1 cellular context compared by ENCODE assay signal in the genomic region with DNA sequence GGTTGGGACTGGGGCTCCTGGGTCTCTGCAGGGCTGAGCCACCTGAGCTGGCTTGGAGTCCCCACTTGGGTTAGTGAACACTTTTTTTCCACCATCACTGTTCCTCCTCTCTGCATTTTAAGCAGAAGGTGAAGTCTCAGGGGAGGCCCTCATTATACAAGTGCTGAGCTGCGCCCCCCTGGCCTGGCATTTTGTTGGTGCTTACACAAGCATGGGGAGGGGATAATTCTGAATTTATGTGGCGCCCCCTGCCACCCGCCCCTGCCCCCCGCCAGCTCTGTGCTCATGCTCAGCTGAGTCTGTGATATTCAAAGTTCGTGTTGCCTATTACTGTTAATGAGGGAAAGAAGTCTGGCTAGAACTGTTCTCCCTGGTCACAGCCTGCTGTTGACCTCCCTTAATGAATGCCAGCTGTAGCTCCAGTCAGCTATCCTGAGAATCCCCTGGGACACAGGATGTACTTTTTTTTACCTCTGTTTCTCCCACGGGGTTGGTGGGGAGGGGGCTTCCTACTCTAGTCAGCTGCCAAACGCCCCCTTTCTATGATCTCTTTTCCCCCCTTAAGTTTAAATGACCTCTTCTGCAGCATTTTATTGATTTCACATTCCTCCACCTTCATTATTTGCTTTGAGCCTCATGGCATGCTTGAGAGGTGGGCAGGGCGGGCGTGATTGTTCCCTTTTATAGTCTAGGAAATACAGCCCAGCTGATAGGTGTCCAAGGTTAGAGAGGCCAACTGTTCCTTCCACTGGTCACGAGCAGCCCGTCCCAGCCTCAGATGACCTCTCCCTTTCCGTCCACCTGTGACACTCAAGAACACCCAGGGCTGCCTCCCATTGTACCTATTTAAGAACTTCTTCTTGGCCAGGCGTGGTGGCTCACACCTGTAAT.
TF ChIP-seq lines count a peak whose summit lies in the region.

No MANE protein-coding gene starts in this region.

TF ChIP-seq in A549, 52 proteins besides CTCF, POLR2A, EP300 and RAD21 (continued from another document):
- TF ChIP-seq, protein P1, sequence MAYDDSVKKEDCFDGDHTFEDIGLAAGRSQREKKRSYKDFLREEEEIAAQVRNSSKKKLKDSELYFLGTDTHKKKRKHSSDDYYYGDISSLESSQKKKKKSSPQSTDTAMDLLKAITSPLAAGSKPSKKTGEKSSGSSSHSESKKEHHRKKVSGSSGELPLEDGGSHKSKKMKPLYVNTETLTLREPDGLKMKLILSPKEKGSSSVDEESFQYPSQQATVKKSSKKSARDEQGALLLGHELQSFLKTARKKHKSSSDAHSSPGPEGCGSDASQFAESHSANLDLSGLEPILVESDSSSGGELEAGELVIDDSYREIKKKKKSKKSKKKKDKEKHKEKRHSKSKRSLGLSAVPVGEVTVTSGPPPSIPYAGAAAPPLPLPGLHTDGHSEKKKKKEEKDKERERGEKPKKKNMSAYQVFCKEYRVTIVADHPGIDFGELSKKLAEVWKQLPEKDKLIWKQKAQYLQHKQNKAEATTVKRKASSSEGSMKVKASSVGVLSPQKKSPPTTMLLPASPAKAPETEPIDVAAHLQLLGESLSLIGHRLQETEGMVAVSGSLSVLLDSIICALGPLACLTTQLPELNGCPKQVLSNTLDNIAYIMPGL (CRISPR knock-in tag; IDR thresholded peaks at IDR 0.05; ENCODE audit: borderline replicate concordance), result no peak
- TF ChIP-seq MYC (IDR thresholded peaks at IDR 0.05; ENCODE audit: borderline replicate concordance, low read length) (no peak), EHF (CRISPR knock-in tag; IDR thresholded peaks at IDR 0.05) (no peak), BHLHE40 (IDR thresholded peaks at IDR 0.05; ENCODE audit: low read depth, low read length) (no peak), MAFK (IDR thresholded peaks at IDR 0.05; ENCODE audit: partially characterized antibody) (no peak)
TF ChIP-seq in A549: peak in this region for 0.
